1 cellular context compared by ENCODE assay signal in the genomic region with DNA sequence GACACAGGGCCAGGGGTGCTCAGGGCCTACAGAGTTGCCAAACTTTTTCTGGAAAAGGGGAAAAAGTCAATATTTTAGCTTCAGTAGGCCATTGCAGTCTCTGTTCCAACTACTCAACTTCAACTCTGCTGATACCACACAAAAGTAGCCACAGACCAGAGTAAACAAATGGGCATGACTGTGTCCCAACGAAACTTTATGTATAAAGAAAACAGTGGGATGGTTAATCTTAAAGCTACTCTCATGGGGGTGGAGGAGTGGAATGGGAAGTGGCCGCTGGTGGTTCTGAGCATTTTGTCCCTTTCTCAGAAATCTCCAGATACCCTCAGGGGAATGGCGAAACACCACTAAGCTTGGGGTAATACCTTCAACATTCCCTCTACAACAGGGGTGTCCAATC.
TF ChIP-seq lines count a peak whose summit lies in the region.

No MANE protein-coding gene starts in this region.

TF ChIP-seq in H1, 55 proteins besides CTCF, POLR2A, EP300 and RAD21:
- no peak for TF ChIP-seq SAP30 (IDR thresholded peaks at IDR 0.05; ENCODE audit: insufficient read depth, insufficient replicate concordance, low read length)
- TF ChIP-seq BCL11A (IDR thresholded peaks at IDR 0.05; ENCODE audit: low read depth in 2 of 2, low read length in 2 of 2) = no peak
- no peak for TF ChIP-seq SUZ12 (IDR thresholded peaks at IDR 0.05; ENCODE audit: low read length)
- no peak for TF ChIP-seq TAF7 (optimal IDR thresholded peaks at IDR 0.05; ENCODE audit: borderline replicate concordance, low read depth, low read length)
- TF ChIP-seq EZH2 (IDR thresholded peaks at IDR 0.05; ENCODE audit: low read depth, low read length, severe bottlenecking) = no peak
- no peak for TF ChIP-seq SP2 (IDR thresholded peaks at IDR 0.05; ENCODE audit: low read length)
